ENCODE assay signal across 27 cellular contexts in genomic region chr7:24328050-24328449, GRCh38. TPM values are rescaled to one million over a fixed set of nuclear protein-coding genes. Genes with fewer than 3 reads are reported as not detected.
DNase-seq lines count a peak whose midpoint lies in the region; ATAC-seq and TF ChIP-seq lines count a peak whose summit lies in the region.
"Had no signal": no experiment of that assay in that cellular context is flagged by ENCODE, and none has a peak within 500 bp of the region (broad histone marks: within the 10 kb centered on the region; RNA-seq: fewer than 3 reads in every experiment).

No MANE protein-coding gene starts in this region.

- H3K36me3 ChIP-seq in BLaER1 treated with 17β-estradiol and CSF1 and Interleukin-3, amounts not matched to agents 10 nM and 100 nM: peaks cover 0 to 6% (median 0%) of the 10 kb centered on the region in 11 experiments; a peak in 1 of 22 replicates
- H3K36me3 ChIP-seq in IMR-90 (ENCODE audit: control insufficient read depth, insufficient read depth, low read length) (no peaks in the 10 kb centered on the region), OCI-LY1 (ENCODE audit: insufficient read depth, low read length) (no peaks in the 10 kb centered on the region), lower lobe of right lung (no peaks in the 10 kb centered on the region)
- H3K36me3 ChIP-seq: esophagus muscularis mucosa, gastrocnemius medialis, tibial nerve had no signal

- H3K9me1 ChIP-seq in IMR-90 (ENCODE audit: insufficient read depth, low read length): no peaks in the 10 kb centered on the region

- no peak for TF ChIP-seq CTCF in IMR-90 (conservative IDR thresholded peaks at IDR 0.05; ENCODE audit: low read depth, low read length)
- TF ChIP-seq CTCF in OCI-LY1 (IDR thresholded peaks at IDR 0.05; ENCODE audit: low read length): no peak
- TF ChIP-seq CTCF in lower lobe of right lung (IDR thresholded peaks at IDR 0.05): no peak

- intact Hi-C loops in IMR-90 (cut with micrococcal nuclease) (no loop called here), lower lobe of right lung (cut with DNase I) (no loop called here)

- TF ChIP-seq POLR2A in IMR-90 (IDR thresholded peaks at IDR 0.05; ENCODE audit: low read depth, low read length): no peak

- H3K14ac ChIP-seq in IMR-90 (replicated peaks; ENCODE audit: low read depth, low read length): no peak overlapping the region

- ATAC-seq in IMR-90 (ENCODE audit: low read depth) (no peak), lower lobe of right lung (peak; percentile 82 to 87), GM19455 (IDR thresholded peaks at IDR 0.05; ENCODE audit: unreplicated experiment) (no peak)
- ATAC-seq: activated T-cell treated with anti-CD3 and anti-CD28 coated beads, Interleukin-2, amount 50 U/mL, for 4 hours; CD8-positive, alpha-beta T cell; gastrocnemius medialis; GM12878; stimulated activated naive B cell treated with anti-CD40 and anti-IgM and Interleukin-4, amounts not matched to agents 10 μg/mL and 1 μg/mL and 100 μg/mL, for 72 hours had no signal

- CTCF ChIA-PET in IMR-90 (lab: Yijun Ruan, JAX): interaction anchor here (0.6 kb wide), 1 partner anchor 390 kb away, joined by 3 read pairs; no protein-coding TSS in a partner anchor

- no peak overlapping the region for H2AK9ac ChIP-seq in IMR-90 (replicated peaks; ENCODE audit: low read depth, low read length, poor library complexity)

- POLR2A ChIA-PET in IMR-90 (lab: Charles Lee; ENCODE audit: unreplicated experiment): no interaction called here

- no peak overlapping the region for H3K4me3 ChIP-seq in BLaER1 treated with 17β-estradiol and CSF1 and Interleukin-3, amounts not matched to agents 10 nM and 100 nM
- H3K4me3 ChIP-seq in IMR-90 (ENCODE audit: insufficient read depth, low read depth, low read length) (no peak overlapping the region), OCI-LY1 (ENCODE audit: low read depth, low read length, poor library complexity, severe bottlenecking) (no peak overlapping the region), lower lobe of right lung (no peak overlapping the region)
- H3K4me3 ChIP-seq: esophagus muscularis mucosa, gastrocnemius medialis, GM12878, GM23248, tibial nerve had no signal

- H3K56ac ChIP-seq in IMR-90 (ENCODE audit: extremely low read depth, insufficient read depth, low read length): no peak overlapping the region

- H3K9me2 ChIP-seq in OCI-LY1 (ENCODE audit: low read depth, low read length): no peaks in the 10 kb centered on the region

- no peak overlapping the region for H3K4ac ChIP-seq in IMR-90 (ENCODE audit: low read depth, low read length)

- no peak overlapping the region for H2BK5ac ChIP-seq in IMR-90 (ENCODE audit: low read depth, low read length, poor library complexity, severe bottlenecking)

- no peak overlapping the region for H2AK5ac ChIP-seq in IMR-90 (ENCODE audit: low read depth, low read length)

- no CpG with 5 or more reads among the region's 5 CpGs for WGBS in IMR-90 (ENCODE audit: extremely low coverage in 2 of 2, insufficient read length in 1 of 2), 2 experiments

- H3F3A ChIP-seq in OCI-LY1 (ENCODE audit: insufficient read depth, low read length): no peaks in the 10 kb centered on the region

- H3K4me1 ChIP-seq in BLaER1 treated with 17β-estradiol and CSF1 and Interleukin-3, amounts not matched to agents 10 nM and 100 nM: peaks cover 22 to 62% (median 57%) of the 10 kb centered on the region in 10 experiments
- no peaks in the 10 kb centered on the region for H3K4me1 ChIP-seq in IMR-90 (ENCODE audit: control insufficient read depth, insufficient read depth, low read length)
- H3K4me1 ChIP-seq in OCI-LY1 (ENCODE audit: insufficient read depth, low read length, severe bottlenecking): peaks cover 63% of the 10 kb centered on the region
- H3K4me1 ChIP-seq in lower lobe of right lung: no peaks in the 10 kb centered on the region
- H3K4me1 ChIP-seq: esophagus muscularis mucosa, gastrocnemius medialis, tibial nerve had no signal

- in situ Hi-C loops in IMR-90 (cut with MboI; ENCODE audit: low sequenced_read_pairs): no loop called here

- dilution Hi-C loops in IMR-90 (cut with HindIII; ENCODE audit: low sequenced_read_pairs, unreplicated experiment): no loop called here

- H2BK20ac ChIP-seq in IMR-90 (ENCODE audit: low read depth, low read length): no peak overlapping the region

- peaks cover 14 to 25% (median 16%) of the 10 kb centered on the region in 11 experiments for H3K9me3 ChIP-seq in BLaER1 treated with 17β-estradiol and CSF1 and Interleukin-3, amounts not matched to agents 10 nM and 100 nM (replicated peaks in 1 of 11)
- H3K9me3 ChIP-seq in IMR-90 (ENCODE audit: control insufficient read depth, insufficient read depth, low read length): no peaks in the 10 kb centered on the region
- H3K9me3 ChIP-seq in OCI-LY1 (ENCODE audit: low read length): 0 out of 2 replicates have a peak, but pooled peaks cover 4% of the 10 kb centered on the region
- no peaks in the 10 kb centered on the region for H3K9me3 ChIP-seq in lower lobe of right lung
- H3K9me3 ChIP-seq: esophagus muscularis mucosa, gastrocnemius medialis, tibial nerve had no signal

- no peak overlapping the region for H4K8ac ChIP-seq in IMR-90 (ENCODE audit: low read depth in 2 of 2, low read length in 2 of 2)

- peak overlapping the region; percentile 32 to 92 (median 54); a peak in 19 of 22 replicates for H3K4me2 ChIP-seq in BLaER1 treated with 17β-estradiol and CSF1 and Interleukin-3, amounts not matched to agents 10 nM and 100 nM
- no peak overlapping the region for H3K4me2 ChIP-seq in IMR-90 (ENCODE audit: low read depth, low read length)
- no peak overlapping the region; the same call in 1 of the 2 replicates for H3K4me2 ChIP-seq in OCI-LY1 (ENCODE audit: low read length)

- H2BK15ac ChIP-seq in IMR-90 (ENCODE audit: low read depth, low read length): no peak overlapping the region

- no peak overlapping the region for H4K5ac ChIP-seq in IMR-90 (ENCODE audit: low read depth, low read length)

- no peak overlapping the region for H3K18ac ChIP-seq in IMR-90 (ENCODE audit: low read depth, low read length)

- H3K9ac ChIP-seq in BLaER1 treated with 17β-estradiol and CSF1 and Interleukin-3, amounts not matched to agents 10 nM and 100 nM: no peak overlapping the region
- H3K9ac ChIP-seq in IMR-90 (ENCODE audit: low read depth, low read length) (no peak overlapping the region), OCI-LY1 (ENCODE audit: low read length) (peak overlapping the region; percentile 1; the same call in 1 of the 2 replicates)
- H3K9ac ChIP-seq: GM23248 had no signal

- H3K79me2 ChIP-seq in OCI-LY1 (ENCODE audit: insufficient read depth, low read length): no peaks in the 10 kb centered on the region

- no TSS peak for BruUV-seq in IMR-90 (replicated peaks; lab: Mats Ljungman, UMichigan)

- no peaks in the 10 kb centered on the region for H3K79me1 ChIP-seq in IMR-90 (ENCODE audit: low read depth in 1 of 2, low read length in 2 of 2)

- H2AFZ ChIP-seq in IMR-90 (replicated peaks; ENCODE audit: low read length, poor library complexity) (no peak overlapping the region), OCI-LY1 (ENCODE audit: low read length) (no peak overlapping the region)
- H2AFZ ChIP-seq: GM23248 had no signal

- no peak overlapping the region for H2BK120ac ChIP-seq in IMR-90 (ENCODE audit: low read depth, low read length)

- no peak for DNase-seq in IMR-90
- peak; percentile 53 for DNase-seq in lower lobe of right lung
- no peak for DNase-seq in cerebellar cortex (ENCODE audit: low spot score)
- no peak for DNase-seq in medulla oblongata (ENCODE audit: extremely low spot score)
- no peak for DNase-seq in NCI-H446 (lab: John Stamatoyannopoulos, UW)
- DNase-seq: activated CD4-positive, alpha-beta T cell treated with anti-CD3 and anti-CD28 coated beads for 1 hour; activated naive CD4-positive, alpha-beta T cell treated with Interleukin-2 at 50 U/mL for 16 hours; activated T-cell treated with anti-CD3 and anti-CD28 coated beads, Interleukin-2, amount 50 U/mL, for 4 hours; anterior cingulate cortex; CD8-positive, alpha-beta T cell; cerebellar nuclear complex; effector CD4-positive, alpha-beta T cell; gastrocnemius medialis; GM23248; KG1; mesendoderm; NCI-H146; NCI-H524 treated with DMSO at 0.1 percent for 48 hours; posterior cingulate gyrus; stimulated activated naive B cell treated with anti-CD40 and anti-IgM and Interleukin-4, amounts not matched to agents 10 μg/mL and 1 μg/mL and 100 μg/mL, for 72 hours had no signal

- no peaks in the 10 kb centered on the region for H4K20me1 ChIP-seq in BLaER1 treated with 17β-estradiol and CSF1 and Interleukin-3, amounts not matched to agents 10 nM and 100 nM
- H4K20me1 ChIP-seq in IMR-90 (ENCODE audit: insufficient read depth, low read length): no peaks in the 10 kb centered on the region
- H4K20me1 ChIP-seq in OCI-LY1 (ENCODE audit: insufficient read depth, low read length): no peaks in the 10 kb centered on the region

- no peak overlapping the region for H3K23ac ChIP-seq in IMR-90 (ENCODE audit: low read depth, low read length)

- H3K27me3 ChIP-seq in BLaER1 treated with 17β-estradiol and CSF1 and Interleukin-3, amounts not matched to agents 10 nM and 100 nM: no peaks in the 10 kb centered on the region
- H3K27me3 ChIP-seq in IMR-90 (ENCODE audit: control insufficient read depth, insufficient read depth, low read length) (no peaks in the 10 kb centered on the region), OCI-LY1 (ENCODE audit: insufficient read depth, low read length) (no peaks in the 10 kb centered on the region), lower lobe of right lung (ENCODE audit: low read depth) (no peaks in the 10 kb centered on the region)
- H3K27me3 ChIP-seq: esophagus muscularis mucosa, gastrocnemius medialis, tibial nerve had no signal

- no peak for TF ChIP-seq RAD21 in IMR-90 (IDR thresholded peaks at IDR 0.05; ENCODE audit: low read length)

- H3K27ac ChIP-seq in BLaER1 treated with 17β-estradiol and CSF1 and Interleukin-3, amounts not matched to agents 10 nM and 100 nM: 0 out of 22 replicates have a peak overlapping the region, but pooled peaks of 1 of the 11 experiments have one; percentile 7
- no peak overlapping the region for H3K27ac ChIP-seq in IMR-90 (ENCODE audit: insufficient read depth, low read length)
- H3K27ac ChIP-seq in OCI-LY1 (ENCODE audit: low read depth, low read length, poor library complexity, severe bottlenecking): peak overlapping the region; percentile 97
- no peak overlapping the region for H3K27ac ChIP-seq in lower lobe of right lung
- H3K27ac ChIP-seq: esophagus muscularis mucosa, gastrocnemius medialis, GM23248, tibial nerve had no signal

- no peak overlapping the region for H4K91ac ChIP-seq in IMR-90 (ENCODE audit: insufficient read depth, low read depth, low read length)

TF ChIP-seq in IMR-90, 13 proteins besides CTCF, POLR2A, EP300 and RAD21:
- TF ChIP-seq SMC3 (IDR thresholded peaks at IDR 0.05; ENCODE audit: low read depth, low read length) (no peak), CEBPB (IDR thresholded peaks at IDR 0.05; ENCODE audit: low read depth, low read length) (peak; percentile 72)

RNA-seq across cellular contexts. Expression of gene NPY, which starts 44.1 kb away (rescaled TPM):
- total RNA-seq in IMR-90 (2012; rRNA removed) (not detected in 2 replicates), lower lobe of right lung (not detected)
- polyA plus RNA-seq in IMR-90 (2012; rRNA removed): not detected in 2 replicates
- not detected in 2 replicates for polyA plus RNA-seq in IMR-90 (2012; cell fraction: cytosol; rRNA removed)
- polyA plus RNA-seq in IMR-90 (2012; cell fraction: nucleus; rRNA removed; ENCODE audit: low replicate concordance): not detected in 2 replicates
- total RNA-seq: activated T-cell treated with anti-CD3 and anti-CD28 coated beads, Interleukin-2, amount 50 U/mL, for 4 hours; CD8-positive, alpha-beta T cell; gastrocnemius medialis; GM12878; GM23248; kidney epithelial cell had no signal
- polyA plus RNA-seq: GM12878, GM23248 had no signal

Comparison
In these comparisons a context has a peak if more than half of its experiments do, and no peak if none do; other contexts are left out.
1. H3K4me2 ChIP-seq: peak in BLaER1 treated with 17β-estradiol and CSF1 and Interleukin-3, amounts not matched to agents 10 nM and 100 nM (11 of 11); none in IMR-90 (single experiment) and OCI-LY1 (single experiment).
2. ATAC-seq: peak in lower lobe of right lung (2 of 2); none in IMR-90 (single experiment) and GM19455 (single experiment).